In genomic region chr3:62757045-62757444, GRCh38 we compare ENCODE assay signal across 30 cellular contexts.
"Had no signal": no experiment of that assay in that cellular context is flagged by ENCODE, and none has a peak within 500 bp of the region (broad histone marks: within the 10 kb centered on the region; RNA-seq: fewer than 3 reads in every experiment).

No MANE protein-coding gene starts in this region.

- H3K27ac Mint-ChIP-seq: immature natural killer cell; mesothelial cell of epicardium; naive thymus-derived CD4-positive, alpha-beta T cell; natural killer cell treated with Interleukin-12 subunit alpha and Interleukin-12 subunit beta and Interleukin-15 and Interleukin-18, amount 100 ng/mL, for 72 hours; stimulated activated naive B cell treated with anti-CD40 and anti-IgM and Interleukin-4, amounts not matched to agents 10 μg/mL and 1 μg/mL and 100 μg/mL, for 72 hours had no signal

- H3K4me3 ChIP-seq: left lung, lower lobe of right lung, pancreas, prostate gland, skin epidermis, stomach, testis, thyroid gland, transverse colon, upper lobe of left lung, vagina had no signal

- H3K4me3 Mint-ChIP-seq: immature natural killer cell; mesothelial cell of epicardium; naive thymus-derived CD4-positive, alpha-beta T cell; natural killer cell treated with Interleukin-12 subunit alpha and Interleukin-12 subunit beta and Interleukin-15 and Interleukin-18, amount 100 ng/mL, for 72 hours; stimulated activated naive B cell treated with anti-CD40 and anti-IgM and Interleukin-4, amounts not matched to agents 10 μg/mL and 1 μg/mL and 100 μg/mL, for 72 hours had no signal

- H3K27ac ChIP-seq: left lung, lower lobe of right lung, pancreas, prostate gland, skin epidermis, stomach, testis, thyroid gland, transverse colon, upper lobe of left lung, vagina had no signal

- H3K9me3 Mint-ChIP-seq: mesothelial cell of epicardium had no signal

- H3K4me1 Mint-ChIP-seq: immature natural killer cell; naive thymus-derived CD4-positive, alpha-beta T cell; stimulated activated naive B cell treated with anti-CD40 and anti-IgM and Interleukin-4, amounts not matched to agents 10 μg/mL and 1 μg/mL and 100 μg/mL, for 72 hours had no signal

- H3K9me3 ChIP-seq: left lung, lower lobe of right lung, pancreas, prostate gland, stomach, testis, thyroid gland, transverse colon, upper lobe of left lung, vagina had no signal

- ATAC-seq: left colon; left lung; lower lobe of right lung; naive thymus-derived CD4-positive, alpha-beta T cell; natural killer cell treated with Interleukin-12 subunit alpha and Interleukin-12 subunit beta and Interleukin-15 and Interleukin-18, amount 100 ng/mL, for 72 hours; pancreas; right cardiac atrium; sciatic nerve; stimulated activated naive B cell treated with anti-CD40 and anti-IgM and Interleukin-4, amounts not matched to agents 10 μg/mL and 1 μg/mL and 100 μg/mL, for 72 hours; stimulated activated naive CD8-positive, alpha-beta T cell treated with anti-CD3 and anti-CD28 coated beads, Interleukin-15, Interleukin-2, amounts not matched to agents 100 U/mL and 50 U/mL, for 24 hours had no signal

- H3K36me3 ChIP-seq: left lung, lower lobe of right lung, pancreas, stomach, thyroid gland, transverse colon, upper lobe of left lung, vagina had no signal

- H3K4me1 ChIP-seq: left lung, lower lobe of right lung, pancreas, prostate gland, stomach, testis, thyroid gland, transverse colon, upper lobe of left lung, vagina had no signal

- H3K27me3 ChIP-seq: left lung, pancreas, stomach, testis, thyroid gland, transverse colon, upper lobe of left lung, vagina had no signal

- DNase-seq: hypothalamus; immature natural killer cell; kidney; left colon; left lung; lower lobe of right lung; mammary epithelial cell; mesendoderm; naive thymus-derived CD4-positive, alpha-beta T cell; pancreas; posterior cingulate gyrus; retina; right cardiac atrium; stimulated activated CD4-positive, alpha-beta T cell treated with anti-CD3 and anti-CD28 coated beads, Interleukin-12 subunit alpha, Interleukin-12 subunit beta, amount 100 ng/mL, for 4 hours; stimulated activated CD4-positive, alpha-beta T cell treated with anti-CD3 and anti-CD28 coated beads, Interleukin-15, amount 100 ng/mL, for 24 hours; stimulated activated CD4-positive, alpha-beta T cell treated with anti-CD3 and anti-CD28 coated beads, Interleukin-2, amount 100 ng/mL, for 24 hours; stimulated activated CD4-positive, alpha-beta T cell treated with anti-CD3 and anti-CD28 coated beads, Interleukin-4, amount 100 ng/mL, for 1 hour; stimulated activated naive B cell treated with anti-CD40 and anti-IgM and Interleukin-4, amounts not matched to agents 10 μg/mL and 1 μg/mL and 100 μg/mL, for 72 hours; stimulated activated naive CD8-positive, alpha-beta T cell treated with anti-CD3 and anti-CD28 coated beads, Interleukin-15, Interleukin-2, amounts not matched to agents 100 U/mL and 50 U/mL, for 24 hours; stomach; testis; thyroid gland; transverse colon; upper lobe of left lung had no signal

- H3K27me3 Mint-ChIP-seq: natural killer cell treated with Interleukin-12 subunit alpha and Interleukin-12 subunit beta and Interleukin-15 and Interleukin-18, amount 100 ng/mL, for 72 hours; stimulated activated naive B cell treated with anti-CD40 and anti-IgM and Interleukin-4, amounts not matched to agents 10 μg/mL and 1 μg/mL and 100 μg/mL, for 72 hours had no signal

- H3K36me3 Mint-ChIP-seq: immature natural killer cell; mesothelial cell of epicardium; naive thymus-derived CD4-positive, alpha-beta T cell; natural killer cell treated with Interleukin-12 subunit alpha and Interleukin-12 subunit beta and Interleukin-15 and Interleukin-18, amount 100 ng/mL, for 72 hours; stimulated activated naive B cell treated with anti-CD40 and anti-IgM and Interleukin-4, amounts not matched to agents 10 μg/mL and 1 μg/mL and 100 μg/mL, for 72 hours had no signal
